Comparison of ENCODE assay signal across 1 cellular context in genomic region chr5:95669985-95670384, GRCh38.
TF ChIP-seq lines count a peak whose summit lies in the region.

No MANE protein-coding gene starts in this region.

TF ChIP-seq in SK-N-SH treated with all-trans-retinoic acid at 6 μM for 48 hours, 23 proteins besides CTCF, POLR2A, EP300 and RAD21 (continued from another document):
- TF ChIP-seq TSHZ2 (CRISPR knock-in tag; IDR thresholded peaks at IDR 0.05), result no peak
- TF ChIP-seq ARNTL (CRISPR knock-in tag; IDR thresholded peaks at IDR 0.05; ENCODE audit: borderline replicate concordance, low read depth), result no peak
- no peak for TF ChIP-seq BACH2 (CRISPR knock-in tag; IDR thresholded peaks at IDR 0.05; ENCODE audit: borderline replicate concordance)
- TF ChIP-seq CREB5 (CRISPR knock-in tag; IDR thresholded peaks at IDR 0.05; ENCODE audit: low read depth), result no peak
- no peak for TF ChIP-seq ZNF8 (CRISPR knock-in tag; IDR thresholded peaks at IDR 0.05)
- TF ChIP-seq RARB (CRISPR knock-in tag; IDR thresholded peaks at IDR 0.05), result no peak
- TF ChIP-seq TCF4 (CRISPR knock-in tag; IDR thresholded peaks at IDR 0.05; ENCODE audit: borderline replicate concordance), result no peak
- no peak for TF ChIP-seq POU6F1 (CRISPR knock-in tag; IDR thresholded peaks at IDR 0.05; ENCODE audit: borderline replicate concordance, low read depth)
- no peak for TF ChIP-seq CSDC2 (CRISPR knock-in tag; IDR thresholded peaks at IDR 0.05)
- TF ChIP-seq SNAI2 (CRISPR knock-in tag; IDR thresholded peaks at IDR 0.05), result no peak
TF ChIP-seq in SK-N-SH treated with all-trans-retinoic acid at 6 μM for 48 hours: peak in this region for 0.
